In the genomic region with DNA sequence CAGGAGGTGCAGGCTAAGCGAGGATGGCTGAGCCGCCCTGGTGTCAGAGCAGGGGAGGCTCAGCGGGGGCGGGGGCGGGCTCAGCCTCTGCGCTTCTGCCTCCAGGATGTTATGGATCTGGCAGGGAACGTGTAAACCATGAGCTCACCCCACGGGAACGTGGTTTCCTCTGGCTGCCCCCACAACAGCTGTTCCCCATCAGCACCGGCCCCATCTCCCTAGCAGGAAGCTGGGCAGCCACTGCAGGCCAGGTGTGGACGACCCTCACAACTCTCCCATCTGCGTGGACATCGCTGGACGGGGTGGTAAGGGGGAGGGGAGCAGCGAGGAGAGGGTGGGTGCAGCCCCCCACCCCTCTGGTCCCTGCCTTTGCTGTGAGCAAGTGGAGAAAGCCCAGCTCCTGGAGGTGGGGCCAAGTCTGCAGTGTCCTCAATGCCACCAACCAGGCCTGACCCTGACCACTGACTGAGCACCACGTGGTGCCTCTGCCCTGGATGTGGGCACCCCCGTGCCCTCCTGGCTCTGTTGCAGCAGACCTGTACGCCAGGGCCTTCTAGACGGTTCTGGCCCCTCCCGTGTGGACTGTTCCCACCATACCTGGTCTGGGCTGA, we compare ENCODE assay signal across 8 cellular contexts. TPM values are rescaled to one million over a fixed set of nuclear protein-coding genes. Genes with fewer than 3 reads are reported as not detected.
DNase-seq lines count a peak whose midpoint lies in the region; ATAC-seq and TF ChIP-seq lines count a peak whose summit lies in the region.

No MANE protein-coding gene starts in this region.

- H3K27me3 Mint-ChIP-seq in CD8-positive, alpha-beta T cell (ENCODE audit: low read depth) = no peaks in the 10 kb centered on the region

- H3K4me1 Mint-ChIP-seq in CD8-positive, alpha-beta T cell (ENCODE audit: low read depth) = peaks cover 53% of the 10 kb centered on the region
- peaks cover 79% of the 10 kb centered on the region for H3K4me1 Mint-ChIP-seq in stimulated activated effector memory CD8-positive, alpha-beta T cell treated with anti-CD3 and anti-CD28 coated beads, Interleukin-12 subunit alpha, Interleukin-12 subunit beta, amount 100 ng/mL, for 72 hours

- CTCF ChIA-PET in CD8-positive, alpha-beta T cell (lab: Charles Lee) = interaction anchor here (1.7 to 2.0 kb wide), 2 partner anchors 33 to 68 kb away, joined by 5 to 7 read pairs; no protein-coding TSS in a partner anchor

- DNase-seq in CD8-positive, alpha-beta T cell = peak in 4 of 7 experiments; percentile 25 to 61 (median 44)
- peak; percentile 71 for DNase-seq in H7
- DNase-seq in Right ventricle myocardium inferior (ENCODE audit: missing footprints) = peak; percentile 76
- DNase-seq in stimulated activated effector memory CD8-positive, alpha-beta T cell treated with anti-CD3 and anti-CD28 coated beads, Interleukin-12 subunit alpha, Interleukin-12 subunit beta, amount 100 ng/mL, for 72 hours (ENCODE audit: low spot score in 2 of 2) = no peak
- no peak for DNase-seq in central memory CD4-positive, alpha-beta T cell

- peak overlapping the region; percentile 95 for H3K27ac Mint-ChIP-seq in CD8-positive, alpha-beta T cell
- H3K27ac Mint-ChIP-seq in stimulated activated effector memory CD8-positive, alpha-beta T cell treated with anti-CD3 and anti-CD28 coated beads, Interleukin-12 subunit alpha, Interleukin-12 subunit beta, amount 100 ng/mL, for 72 hours = peak overlapping the region; percentile 98

- H3K36me3 Mint-ChIP-seq in CD8-positive, alpha-beta T cell = peaks cover 30% of the 10 kb centered on the region
- peaks cover 46% of the 10 kb centered on the region for H3K36me3 Mint-ChIP-seq in stimulated activated effector memory CD8-positive, alpha-beta T cell treated with anti-CD3 and anti-CD28 coated beads, Interleukin-12 subunit alpha, Interleukin-12 subunit beta, amount 100 ng/mL, for 72 hours

- no peak for ATAC-seq in CD8-positive, alpha-beta T cell
- peak; percentile 65 for ATAC-seq in Right ventricle myocardium inferior
- no peak for ATAC-seq in stimulated activated effector memory CD8-positive, alpha-beta T cell treated with anti-CD3 and anti-CD28 coated beads, Interleukin-12 subunit alpha, Interleukin-12 subunit beta, amount 100 ng/mL, for 72 hours
- no peak for ATAC-seq in GM19324 (IDR thresholded peaks at IDR 0.05; ENCODE audit: low FRiP score, unreplicated experiment)
- no peak for ATAC-seq in HG02678 (IDR thresholded peaks at IDR 0.05; ENCODE audit: unreplicated experiment)

- no peak for TF ChIP-seq CTCF in CD8-positive, alpha-beta T cell (IDR thresholded peaks at IDR 0.05)
- no peak for TF ChIP-seq CTCF in WI38 (IDR thresholded peaks at IDR 0.05; ENCODE audit: low read depth, low read length)

- peak overlapping the region; percentile 87 for H3K4me3 Mint-ChIP-seq in CD8-positive, alpha-beta T cell
- H3K4me3 Mint-ChIP-seq in stimulated activated effector memory CD8-positive, alpha-beta T cell treated with anti-CD3 and anti-CD28 coated beads, Interleukin-12 subunit alpha, Interleukin-12 subunit beta, amount 100 ng/mL, for 72 hours = peak overlapping the region; percentile 72

- no peaks in the 10 kb centered on the region for H3K9me3 Mint-ChIP-seq in CD8-positive, alpha-beta T cell
- H3K9me3 Mint-ChIP-seq in stimulated activated effector memory CD8-positive, alpha-beta T cell treated with anti-CD3 and anti-CD28 coated beads, Interleukin-12 subunit alpha, Interleukin-12 subunit beta, amount 100 ng/mL, for 72 hours = no peaks in the 10 kb centered on the region

- H3K36me3 ChIP-seq in CD8-positive, alpha-beta T cell (ENCODE audit: insufficient read depth, low read length) = no peaks in the 10 kb centered on the region
- no peaks in the 10 kb centered on the region for H3K36me3 ChIP-seq in H7 (replicated peaks; ENCODE audit: control insufficient read depth, insufficient read depth, low read length)

- peak overlapping the region; percentile 87 for H3K27ac ChIP-seq in CD8-positive, alpha-beta T cell (ENCODE audit: low read depth, low read length)

- peaks cover 47% of the 10 kb centered on the region for H3K4me1 ChIP-seq in CD8-positive, alpha-beta T cell (ENCODE audit: insufficient read depth, low read length)

- H3K9me3 ChIP-seq in CD8-positive, alpha-beta T cell (ENCODE audit: low read length) = no peaks in the 10 kb centered on the region

- peak overlapping the region; percentile 90 for H3K4me3 ChIP-seq in CD8-positive, alpha-beta T cell (ENCODE audit: low read depth, low read length)
- no peak overlapping the region for H3K4me3 ChIP-seq in H7 (ENCODE audit: insufficient read depth, low read depth, low read length)
- peak overlapping the region; percentile 59 for H3K4me3 ChIP-seq in WI38 (ENCODE audit: low read depth, low read length)

- POLR2A ChIA-PET in CD8-positive, alpha-beta T cell (lab: Charles Lee) = interaction anchor here (0.7 to 4.0 kb wide), 2 partner anchors 34 to 48 kb away, joined by 3 to 35 read pairs; a partner anchor contains a TSS

- intact Hi-C loops in CD8-positive, alpha-beta T cell (cut with DNase I, micrococcal nuclease) = loop anchor here (1.0 to 5.0 kb wide), 5 partner anchors 13 to 522 kb away; a partner anchor contains a TSS
- intact Hi-C loops in Right ventricle myocardium inferior (cut with DNase I) = no loop called here

- no peaks in the 10 kb centered on the region for H3K27me3 ChIP-seq in CD8-positive, alpha-beta T cell (ENCODE audit: insufficient read depth, low read length)
- H3K27me3 ChIP-seq in H7 (ENCODE audit: control insufficient read depth, insufficient read depth, low read length) = no peaks in the 10 kb centered on the region

RNA-seq across cellular contexts. Expression of a gene that starts 28.1 kb away (rescaled TPM):
- 10 to 100 TPM; 25.1 to 26.4 TPM for total RNA-seq in CD8-positive, alpha-beta T cell
- total RNA-seq in H7 (2014; rRNA removed; shearing (Covaris generic)) = 0.62 and 2.5 TPM in 2 replicates
- total RNA-seq in Right ventricle myocardium inferior = 22.6 TPM

RNA-seq across cellular contexts. Expression of a gene that starts 48.4 kb away (rescaled TPM):
- total RNA-seq in CD8-positive, alpha-beta T cell = 100 to 1,000 TPM; 129 to 132 TPM
- total RNA-seq in H7 (2014; rRNA removed; shearing (Covaris generic)) = 267 and 360 TPM in 2 replicates
- 121 TPM for total RNA-seq in Right ventricle myocardium inferior

Comparison
In these comparisons a context has a peak if more than half of its experiments do, and no peak if none do; other contexts are left out.
1. DNase-seq: peak in CD8-positive, alpha-beta T cell (4 of 7), H7 (single experiment) and Right ventricle myocardium inferior (single experiment); none in stimulated activated effector memory CD8-positive, alpha-beta T cell treated with anti-CD3 and anti-CD28 coated beads, Interleukin-12 subunit alpha, Interleukin-12 subunit beta, amount 100 ng/mL, for 72 hours (0 of 2) and central memory CD4-positive, alpha-beta T cell (single experiment).